16 cellular contexts compared by ENCODE assay signal in genomic region chr12:26520154-26520553, GRCh38.
"Had no signal": no experiment of that assay in that cellular context is flagged by ENCODE, and none has a peak within 500 bp of the region (broad histone marks: within the 10 kb centered on the region; RNA-seq: fewer than 3 reads in every experiment).

No MANE protein-coding gene starts in this region.

- H3K27me3 Mint-ChIP-seq: activated CD4-positive, alpha-beta memory T cell treated with anti-CD3 and anti-CD28 coated beads, Interleukin-2, amount 10 ng/mL, durations not matched to agents 7 days and 5 days; activated naive CD8-positive, alpha-beta T cell treated with anti-CD3 and anti-CD28 coated beads, Interleukin-2, amount 10 ng/mL, durations not matched to agents 7 days and 5 days; naive B cell; stimulated activated naive B cell treated with anti-CD40 and anti-IgM and Interleukin-4, amounts not matched to agents 10 μg/mL and 1 μg/mL and 100 μg/mL, for 72 hours had no signal

- H3K27ac Mint-ChIP-seq: activated CD4-positive, alpha-beta memory T cell treated with anti-CD3 and anti-CD28 coated beads, Interleukin-2, amount 10 ng/mL, durations not matched to agents 7 days and 5 days; activated naive CD8-positive, alpha-beta T cell treated with anti-CD3 and anti-CD28 coated beads, Interleukin-2, amount 10 ng/mL, durations not matched to agents 7 days and 5 days; stimulated activated naive B cell treated with anti-CD40 and anti-IgM and Interleukin-4, amounts not matched to agents 10 μg/mL and 1 μg/mL and 100 μg/mL, for 72 hours had no signal

- H3K27me3 ChIP-seq: esophagus muscularis mucosa, spleen, transverse colon had no signal

- DNase-seq: activated CD4-positive, alpha-beta memory T cell treated with anti-CD3 and anti-CD28 coated beads, Interleukin-2, amount 10 ng/mL, durations not matched to agents 7 days and 5 days; activated gamma-delta T cell; activated naive CD8-positive, alpha-beta T cell treated with anti-CD3 and anti-CD28 coated beads, Interleukin-2, amount 10 ng/mL, durations not matched to agents 7 days and 5 days; activated T-cell treated with anti-CD3 and anti-CD28 coated beads, Interleukin-2, amount 50 U/mL, for 48 hours; anterior cingulate cortex; foreskin melanocyte; head of caudate nucleus; left colon; naive B cell; spleen; stimulated activated CD4-positive, alpha-beta T cell treated with anti-CD3 and anti-CD28 coated beads, Interleukin-1b, Interleukin-23, amount 100 ng/mL, for 48 hours; stimulated activated naive B cell treated with anti-CD40 and anti-IgM and Interleukin-4, amounts not matched to agents 10 μg/mL and 1 μg/mL and 100 μg/mL, for 72 hours; transverse colon had no signal

- ATAC-seq: left colon, sciatic nerve had no signal

- H3K4me3 Mint-ChIP-seq: activated CD4-positive, alpha-beta memory T cell treated with anti-CD3 and anti-CD28 coated beads, Interleukin-2, amount 10 ng/mL, durations not matched to agents 7 days and 5 days; activated naive CD8-positive, alpha-beta T cell treated with anti-CD3 and anti-CD28 coated beads, Interleukin-2, amount 10 ng/mL, durations not matched to agents 7 days and 5 days; stimulated activated naive B cell treated with anti-CD40 and anti-IgM and Interleukin-4, amounts not matched to agents 10 μg/mL and 1 μg/mL and 100 μg/mL, for 72 hours had no signal

- H3K9me3 ChIP-seq: prostate gland had no signal

- H3K4me1 ChIP-seq: prostate gland had no signal

- H3K4me3 ChIP-seq: esophagus muscularis mucosa, prostate gland, spleen, transverse colon had no signal

- H3K27ac ChIP-seq: esophagus muscularis mucosa, prostate gland, spleen, transverse colon had no signal
